ENCODE assay signal across 1 cellular context in genomic region chr17:18182978-18183333, GRCh38.
TF ChIP-seq lines count a peak whose summit lies in the region.

No MANE protein-coding gene starts in this region.

TF ChIP-seq in HepG2, 621 proteins besides CTCF, POLR2A, EP300 and RAD21 (continued from another document and continues in another):
- TF ChIP-seq BRF2 (CRISPR knock-in tag; IDR thresholded peaks at IDR 0.05), result no peak
- TF ChIP-seq PHF5A (CRISPR knock-in tag; IDR thresholded peaks at IDR 0.05; ENCODE audit: low read depth, unreplicated experiment), result no peak
- no peak for TF ChIP-seq HNF1A (IDR thresholded peaks at IDR 0.05; ENCODE audit: low read depth)
- no peak; the same call in 1 of the 2 replicates for TF ChIP-seq HNF1A (CRISPR knock-in tag; IDR thresholded peaks at IDR 0.05; ENCODE audit: borderline replicate concordance)
- no peak for TF ChIP-seq HNRNPH1 (optimal IDR thresholded peaks at IDR 0.05; ENCODE audit: low read depth, low read length)
- TF ChIP-seq ZNF562 (CRISPR knock-in tag; IDR thresholded peaks at IDR 0.05; ENCODE audit: borderline replicate concordance), result no peak
- TF ChIP-seq ZNF350 (CRISPR knock-in tag; IDR thresholded peaks at IDR 0.05; ENCODE audit: borderline replicate concordance, low read depth), result peak; percentile 66; the same call in 1 of the 2 replicates
- no peak for TF ChIP-seq ZNF597 (CRISPR knock-in tag; IDR thresholded peaks at IDR 0.05)
- TF ChIP-seq MEIS1 (CRISPR knock-in tag; IDR thresholded peaks at IDR 0.05; ENCODE audit: borderline replicate concordance), result peak; percentile 91; the same call in 1 of the 2 replicates
- TF ChIP-seq PHF20 (CRISPR knock-in tag; IDR thresholded peaks at IDR 0.05), result no peak; the same call in 1 of the 2 replicates
- TF ChIP-seq ZBED4 (CRISPR knock-in tag; IDR thresholded peaks at IDR 0.05; ENCODE audit: borderline replicate concordance), result no peak
- TF ChIP-seq TARDBP (CRISPR knock-in tag; IDR thresholded peaks at IDR 0.05), result no peak
- no peak for TF ChIP-seq ZNF670 (CRISPR knock-in tag; IDR thresholded peaks at IDR 0.05; ENCODE audit: borderline replicate concordance)
- peak; percentile 58; the same call in 1 of the 2 replicates for TF ChIP-seq HOXD1 (CRISPR knock-in tag; IDR thresholded peaks at IDR 0.05)
- no peak for TF ChIP-seq ZNF784 (CRISPR knock-in tag; IDR thresholded peaks at IDR 0.05; ENCODE audit: borderline replicate concordance)
- peak; percentile 48; the same call in 1 of the 2 replicates for TF ChIP-seq PRDM10 (CRISPR knock-in tag; IDR thresholded peaks at IDR 0.05; ENCODE audit: low read depth)
- peak; percentile 54; the same call in 1 of the 2 replicates for TF ChIP-seq DR1 (CRISPR knock-in tag; IDR thresholded peaks at IDR 0.05)
- TF ChIP-seq ZNF343 (CRISPR knock-in tag; IDR thresholded peaks at IDR 0.05), result 0 out of 2 replicates have a peak, but pooled peaks have one; percentile 29
- TF ChIP-seq GATA4 (IDR thresholded peaks at IDR 0.05; ENCODE audit: borderline replicate concordance, low read depth), result no peak
- peak; percentile 76 for TF ChIP-seq ZNF607 (CRISPR knock-in tag; IDR thresholded peaks at IDR 0.05; ENCODE audit: borderline replicate concordance)
- TF ChIP-seq SIN3A (IDR thresholded peaks at IDR 0.05; ENCODE audit: borderline replicate concordance, low read depth, low read length), result no peak
- TF ChIP-seq ZNF205 (CRISPR knock-in tag; IDR thresholded peaks at IDR 0.05), result no peak
- 0 out of 2 replicates have a peak, but pooled peaks have one; percentile 3 for TF ChIP-seq ZNF572 (CRISPR knock-in tag; IDR thresholded peaks at IDR 0.05)
- TF ChIP-seq IRF9 (CRISPR knock-in tag; IDR thresholded peaks at IDR 0.05; ENCODE audit: borderline replicate concordance), result 0 out of 2 replicates have a peak, but pooled peaks have one; percentile 10
- no peak; the same call in 1 of the 2 replicates for TF ChIP-seq ARHGAP35 (CRISPR knock-in tag; IDR thresholded peaks at IDR 0.05; ENCODE audit: borderline replicate concordance)
- no peak for TF ChIP-seq GATAD1 (CRISPR knock-in tag; IDR thresholded peaks at IDR 0.05)
- no peak for TF ChIP-seq ZNF33A (CRISPR knock-in tag; IDR thresholded peaks at IDR 0.05; ENCODE audit: borderline replicate concordance)
- no peak for TF ChIP-seq ZNF484 (CRISPR knock-in tag; IDR thresholded peaks at IDR 0.05; ENCODE audit: borderline replicate concordance, low read depth)
- TF ChIP-seq TOPORS (CRISPR knock-in tag; IDR thresholded peaks at IDR 0.05), result no peak; the same call in 1 of the 2 replicates
- no peak for TF ChIP-seq ZNF550 (CRISPR knock-in tag; IDR thresholded peaks at IDR 0.05; ENCODE audit: borderline replicate concordance)
- peak; percentile 78 for TF ChIP-seq PHF8 (CRISPR knock-in tag; IDR thresholded peaks at IDR 0.05)
- 0 out of 2 replicates have a peak, but pooled peaks have one; percentile 35 for TF ChIP-seq ZNF275 (CRISPR knock-in tag; IDR thresholded peaks at IDR 0.05; ENCODE audit: borderline replicate concordance)
- TF ChIP-seq ZIK1 (CRISPR knock-in tag; IDR thresholded peaks at IDR 0.05; ENCODE audit: borderline replicate concordance, low read depth), result no peak
- TF ChIP-seq NFATC3 (CRISPR knock-in tag; IDR thresholded peaks at IDR 0.05), result no peak
- TF ChIP-seq ZSCAN21 (CRISPR knock-in tag; IDR thresholded peaks at IDR 0.05; ENCODE audit: borderline replicate concordance), result no peak
- TF ChIP-seq GPBP1L1 (CRISPR knock-in tag; IDR thresholded peaks at IDR 0.05), result no peak
- TF ChIP-seq ZNF543 (CRISPR knock-in tag; IDR thresholded peaks at IDR 0.05), result peak; percentile 35; the same call in 1 of the 2 replicates
- no peak for TF ChIP-seq THAP8 (CRISPR knock-in tag; IDR thresholded peaks at IDR 0.05; ENCODE audit: borderline replicate concordance)
- 0 out of 2 replicates have a peak, but pooled peaks have one; percentile 11 for TF ChIP-seq POGZ (CRISPR knock-in tag; IDR thresholded peaks at IDR 0.05)
- no peak for TF ChIP-seq NBN (conservative IDR thresholded peaks at IDR 0.05)
- TF ChIP-seq SP2 (CRISPR knock-in tag; IDR thresholded peaks at IDR 0.05), result no peak
- no peak for TF ChIP-seq AGO1 (IDR thresholded peaks at IDR 0.05; ENCODE audit: low read depth, low read length, poor library complexity, severe bottlenecking)
- no peak for TF ChIP-seq NONO (IDR thresholded peaks at IDR 0.05)
- peak; percentile 62 for TF ChIP-seq NONO (CRISPR knock-in tag; conservative IDR thresholded peaks at IDR 0.05)
